Comparison of ENCODE assay signal across 10 cellular contexts in the genomic region with DNA sequence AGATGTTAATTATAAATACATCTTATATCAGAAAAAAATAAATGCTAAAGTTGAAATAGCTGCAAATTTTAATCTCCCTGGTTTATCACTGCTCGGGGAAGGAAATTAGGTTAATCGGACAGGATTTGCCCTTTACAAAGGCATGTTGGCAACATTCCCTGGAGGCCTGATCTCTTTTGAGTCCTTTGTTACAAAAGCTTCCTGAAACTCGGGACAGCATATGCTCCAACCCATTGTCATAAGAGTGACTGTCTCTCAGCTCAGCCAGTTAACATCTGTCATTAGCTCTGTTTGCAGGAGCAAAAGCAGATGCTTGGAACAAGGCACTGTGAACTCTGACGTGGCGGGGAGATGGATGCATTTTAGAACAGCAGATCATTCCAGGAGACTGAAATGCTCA.
DNase-seq lines count a peak whose midpoint lies in the region; ATAC-seq and TF ChIP-seq lines count a peak whose summit lies in the region.
"Had no signal": no experiment of that assay in that cellular context is flagged by ENCODE, and none has a peak within 500 bp of the region (broad histone marks: within the 10 kb centered on the region; RNA-seq: fewer than 3 reads in every experiment).

No MANE protein-coding gene starts in this region.

- peak; percentile 31 for TF ChIP-seq RAD21 in SK-N-SH (IDR thresholded peaks at IDR 0.05; ENCODE audit: low read length)

- no peaks in the 10 kb centered on the region for H3K9me2 ChIP-seq in SK-N-SH

- H3K4me1 ChIP-seq in right atrium auricular region (peaks cover 0 to 5% of the 10 kb centered on the region in 2 donors), SK-N-SH (ENCODE audit: control insufficient read depth in 1 of 2, insufficient read depth in 2 of 2, low read depth in 1 of 2, low read length in 1 of 2) (peaks cover 27 to 37% of the 10 kb centered on the region in 2 experiments; a peak in 3 of 4 replicates), heart left ventricle (peaks cover 0 to 17% (median 10%) of the 10 kb centered on the region in 12 donors)

- POLR2A ChIA-PET in SK-N-SH (lab: Yijun Ruan, JAX), result no interaction called here

- H3K4me3 ChIP-seq in right atrium auricular region (no peak overlapping the region), SK-N-SH (ENCODE audit: low read depth in 2 of 2, low read length in 1 of 2) (no peak overlapping the region), heart left ventricle (no peak overlapping the region)

- H3K36me3 ChIP-seq in right atrium auricular region (no peaks in the 10 kb centered on the region), SK-N-SH (replicated peaks in 1 of 2; ENCODE audit: control insufficient read depth in 1 of 2, insufficient read depth in 2 of 2, low read length in 1 of 2) (peaks cover 0 to 18% of the 10 kb centered on the region in 2 experiments), heart left ventricle (no peaks in the 10 kb centered on the region)

- intact Hi-C loops in Right ventricle myocardium inferior (cut with DNase I), result no loop called here
- intact Hi-C loops in heart left ventricle (cut with DNase I), result no loop called here

- H2AFZ ChIP-seq in SK-N-SH (ENCODE audit: low read depth), result no peak overlapping the region

- peaks cover 94% of the 10 kb centered on the region for H4K20me1 ChIP-seq in SK-N-SH (ENCODE audit: insufficient read depth)

- H3K79me2 ChIP-seq in SK-N-SH (ENCODE audit: insufficient read depth), result peaks cover 99% of the 10 kb centered on the region

- WGBS in SK-N-SH (ENCODE audit: low lambda C conversion rate), result 42% methylated on average over 5 of the region's 5 CpGs
- WGBS in heart left ventricle, 4 donors, result 31 to 44% (median 36%) methylated on average over 5 of the region's 5 CpGs

- TF ChIP-seq POLR2A in heart left ventricle (IDR thresholded peaks at IDR 0.05) (no peak), GM18505 (IDR thresholded peaks at IDR 0.05; ENCODE audit: borderline replicate concordance, extremely low read depth, insufficient read depth, insufficient read length) (no peak)

- peak overlapping the region; percentile 22; the same call in 1 of the 2 replicates for H3K4me2 ChIP-seq in SK-N-SH

- TF ChIP-seq CTCF in right atrium auricular region (IDR thresholded peaks at IDR 0.05) (no peak), SK-N-SH (IDR thresholded peaks at IDR 0.05) (no peak), heart left ventricle (IDR thresholded peaks at IDR 0.05) (no peak)

- no peak for DNase-seq in Right ventricle myocardium inferior (ENCODE audit: missing footprints)
- no peak for DNase-seq in right atrium auricular region (ENCODE audit: low spot score)
- DNase-seq in SK-N-SH, result peak; percentile 71
- peak in 4 of 5 donors; percentile 31 to 47 (median 36) for DNase-seq in heart left ventricle
- no peak for DNase-seq in activated naive CD4-positive, alpha-beta T cell treated with anti-CD3 and anti-CD28 coated beads, Interleukin-2, amount 50 U/mL, for 16 hours
- no peak for DNase-seq in cortex of kidney (lab: John Stamatoyannopoulos, UW)
- no peak for DNase-seq in occipital lobe (lab: John Stamatoyannopoulos, UW)
- DNase-seq: activated CD4-positive, alpha-beta T cell treated with anti-CD3 and anti-CD28 coated beads, Interleukin-2, amount 50 U/mL, for 48 hours; amniotic stem cell had no signal

- peaks cover 0 to 16% of the 10 kb centered on the region in 2 donors for H3K9me3 ChIP-seq in right atrium auricular region
- no peaks in the 10 kb centered on the region for H3K9me3 ChIP-seq in SK-N-SH
- H3K9me3 ChIP-seq in heart left ventricle, result peaks cover 0 to 11% (median 6%) of the 10 kb centered on the region in 12 donors

- H3K27ac ChIP-seq in right atrium auricular region (no peak overlapping the region), SK-N-SH (ENCODE audit: low read depth in 2 of 2, low read length in 1 of 2) (peak overlapping the region; percentile 43 to 91; a peak in 3 of 4 replicates), heart left ventricle (peak overlapping the region in 1 of 12 donors; percentile 44)

- H3K9ac ChIP-seq in SK-N-SH, result no peak overlapping the region

- CTCF ChIA-PET in SK-N-SH (lab: Yijun Ruan, JAX), result interaction anchor here (0.8 to 4.3 kb wide), 6 partner anchors 9 to 348 kb away, joined by 4 to 18 read pairs (median 5); no protein-coding TSS in a partner anchor

- ATAC-seq in Right ventricle myocardium inferior (peak; percentile 52), heart left ventricle (peak; percentile 58 to 93 (median 78)), GM18505 (IDR thresholded peaks at IDR 0.05; ENCODE audit: unreplicated experiment) (no peak)

- H3K27me3 ChIP-seq in right atrium auricular region (no peaks in the 10 kb centered on the region), SK-N-SH (ENCODE audit: insufficient read depth) (no peaks in the 10 kb centered on the region), heart left ventricle (no peaks in the 10 kb centered on the region)

- peak in 1 of 2 experiments; percentile 80; a peak in 2 of 4 replicates for TF ChIP-seq EP300 in SK-N-SH (IDR thresholded peaks at IDR 0.05; ENCODE audit: borderline replicate concordance in 1 of 2, low read depth in 1 of 2, low read length in 1 of 2)

- peaks cover 10% of the 10 kb centered on the region for H3F3A ChIP-seq in SK-N-SH (replicated peaks; ENCODE audit: insufficient read depth)

TF ChIP-seq in SK-N-SH, 30 proteins besides CTCF, POLR2A, EP300 and RAD21:
- TF ChIP-seq SMC3 (IDR thresholded peaks at IDR 0.05; ENCODE audit: low read depth, low read length), result no peak
- TF ChIP-seq POLR2AphosphoS5 (IDR thresholded peaks at IDR 0.05; ENCODE audit: low read depth, low read length), result peak; percentile 46
- TF ChIP-seq NFIC (IDR thresholded peaks at IDR 0.05; ENCODE audit: borderline replicate concordance), result no peak
- peak; percentile 71 for TF ChIP-seq GATA2 (CRISPR knock-in tag; IDR thresholded peaks at IDR 0.05)
- no peak for TF ChIP-seq TAF1 (IDR thresholded peaks at IDR 0.05; ENCODE audit: borderline replicate concordance, low read depth, low read length)
- TF ChIP-seq RCOR1 (IDR thresholded peaks at IDR 0.05; ENCODE audit: low read length), result peak; percentile 82
- peak; percentile 81 for TF ChIP-seq CHD2 (IDR thresholded peaks at IDR 0.05; ENCODE audit: low read length, partially characterized antibody)
- no peak for TF ChIP-seq YY1 (IDR thresholded peaks at IDR 0.05; ENCODE audit: low read depth)
- TF ChIP-seq, protein P1, sequence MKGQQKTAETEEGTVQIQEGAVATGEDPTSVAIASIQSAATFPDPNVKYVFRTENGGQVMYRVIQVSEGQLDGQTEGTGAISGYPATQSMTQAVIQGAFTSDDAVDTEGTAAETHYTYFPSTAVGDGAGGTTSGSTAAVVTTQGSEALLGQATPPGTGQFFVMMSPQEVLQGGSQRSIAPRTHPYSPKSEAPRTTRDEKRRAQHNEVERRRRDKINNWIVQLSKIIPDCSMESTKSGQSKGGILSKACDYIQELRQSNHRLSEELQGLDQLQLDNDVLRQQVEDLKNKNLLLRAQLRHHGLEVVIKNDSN (IDR thresholded peaks at IDR 0.05; ENCODE audit: borderline replicate concordance, low read depth), result no peak
- TF ChIP-seq, protein P2, sequence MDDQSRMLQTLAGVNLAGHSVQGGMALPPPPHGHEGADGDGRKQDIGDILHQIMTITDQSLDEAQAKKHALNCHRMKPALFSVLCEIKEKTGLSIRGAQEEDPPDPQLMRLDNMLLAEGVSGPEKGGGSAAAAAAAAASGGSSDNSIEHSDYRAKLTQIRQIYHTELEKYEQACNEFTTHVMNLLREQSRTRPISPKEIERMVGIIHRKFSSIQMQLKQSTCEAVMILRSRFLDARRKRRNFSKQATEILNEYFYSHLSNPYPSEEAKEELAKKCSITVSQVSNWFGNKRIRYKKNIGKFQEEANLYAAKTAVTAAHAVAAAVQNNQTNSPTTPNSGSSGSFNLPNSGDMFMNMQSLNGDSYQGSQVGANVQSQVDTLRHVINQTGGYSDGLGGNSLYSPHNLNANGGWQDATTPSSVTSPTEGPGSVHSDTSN (IDR thresholded peaks at IDR 0.05), result peak; percentile 56
- TF ChIP-seq FOXM1 (IDR thresholded peaks at IDR 0.05; ENCODE audit: low read depth), result no peak
- TF ChIP-seq RFX5 (IDR thresholded peaks at IDR 0.05; ENCODE audit: low read length), result no peak
- no peak; the same call in 1 of the 2 replicates for TF ChIP-seq SIN3A (IDR thresholded peaks at IDR 0.05; ENCODE audit: borderline replicate concordance, low read depth, low read length)
- TF ChIP-seq, protein P3, sequence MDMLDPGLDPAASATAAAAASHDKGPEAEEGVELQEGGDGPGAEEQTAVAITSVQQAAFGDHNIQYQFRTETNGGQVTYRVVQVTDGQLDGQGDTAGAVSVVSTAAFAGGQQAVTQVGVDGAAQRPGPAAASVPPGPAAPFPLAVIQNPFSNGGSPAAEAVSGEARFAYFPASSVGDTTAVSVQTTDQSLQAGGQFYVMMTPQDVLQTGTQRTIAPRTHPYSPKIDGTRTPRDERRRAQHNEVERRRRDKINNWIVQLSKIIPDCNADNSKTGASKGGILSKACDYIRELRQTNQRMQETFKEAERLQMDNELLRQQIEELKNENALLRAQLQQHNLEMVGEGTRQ (IDR thresholded peaks at IDR 0.05; ENCODE audit: borderline replicate concordance, low read depth, low read length), result no peak
- no peak for TF ChIP-seq RXRA (IDR thresholded peaks at IDR 0.05; ENCODE audit: borderline replicate concordance, low read depth)
- TF ChIP-seq TCF12 (IDR thresholded peaks at IDR 0.05), result peak; percentile 72
- no peak for TF ChIP-seq TEAD4 (IDR thresholded peaks at IDR 0.05; ENCODE audit: borderline replicate concordance, insufficient read depth)
- TF ChIP-seq FOSL2 (IDR thresholded peaks at IDR 0.05; ENCODE audit: borderline replicate concordance, low read depth), result no peak
- no peak for TF ChIP-seq GABPA (IDR thresholded peaks at IDR 0.05; ENCODE audit: low read depth)
- no peak for TF ChIP-seq MAX (IDR thresholded peaks at IDR 0.05; ENCODE audit: low read depth)
- peak; percentile 80; the same call in 1 of the 2 replicates for TF ChIP-seq MXI1 (IDR thresholded peaks at IDR 0.05; ENCODE audit: low read depth, low read length)
- TF ChIP-seq FOXJ3 (CRISPR knock-in tag; IDR thresholded peaks at IDR 0.05), result peak; percentile 73; the same call in 1 of the 2 replicates
- no peak for TF ChIP-seq JUND (IDR thresholded peaks at IDR 0.05)
- TF ChIP-seq ELF1 (IDR thresholded peaks at IDR 0.05), result no peak

Comparison
In these comparisons a context has a peak if more than half of its experiments do, and no peak if none do; other contexts are left out.
1. DNase-seq: peak in SK-N-SH (single experiment) and heart left ventricle (4 of 5); none in Right ventricle myocardium inferior (single experiment), right atrium auricular region (single experiment), activated naive CD4-positive, alpha-beta T cell treated with anti-CD3 and anti-CD28 coated beads, Interleukin-2, amount 50 U/mL, for 16 hours (single experiment), cortex of kidney (single experiment) and occipital lobe (single experiment).
2. H3K27ac ChIP-seq: peak in SK-N-SH (2 of 2); none in right atrium auricular region (0 of 2).